ENCODE assay signal across 8 cellular contexts in genomic region chr3:99686955-99687612, GRCh38. TPM values are rescaled to one million over a fixed set of nuclear protein-coding genes. Genes with fewer than 3 reads are reported as not detected.
DNase-seq lines count a peak whose midpoint lies in the region; ATAC-seq and TF ChIP-seq lines count a peak whose summit lies in the region.

No MANE protein-coding gene starts in this region.

- H3K4me3 ChIP-seq in MG63 (no peak overlapping the region), neuronal stem cell (ENCODE audit: low read length in 2 of 2) (no peak overlapping the region)

- no peak overlapping the region for H3K18ac ChIP-seq in neuronal stem cell (ENCODE audit: low read length)

- no peak overlapping the region for H2BK15ac ChIP-seq in neuronal stem cell (ENCODE audit: low read length)

- DNase-seq in EL (peak; percentile 65), MG63 (peak; percentile 64), fibroblast of gingiva (ENCODE audit: low read depth) (peak; percentile 74), neuronal stem cell (ENCODE audit: low spot score) (peak; percentile 57), amniotic stem cell (lab: John Stamatoyannopoulos, UW) (no peak)

- H3K36me3 ChIP-seq in MG63, result 0 out of 2 replicates have a peak, but pooled peaks cover under 1% of the 10 kb centered on the region
- H3K36me3 ChIP-seq in neuronal stem cell (replicated peaks in 1 of 2; ENCODE audit: control insufficient read depth in 2 of 2, insufficient read depth in 2 of 2, low read length in 2 of 2), result no peaks in the 10 kb centered on the region

- no peaks in the 10 kb centered on the region for H3K79me1 ChIP-seq in neuronal stem cell (ENCODE audit: low read depth, low read length)

- peak overlapping the region; percentile 87 for H2BK12ac ChIP-seq in neuronal stem cell (ENCODE audit: low read length)

- no peak overlapping the region for H4K91ac ChIP-seq in neuronal stem cell (ENCODE audit: low read depth, low read length, poor library complexity)

- H3K27ac ChIP-seq in VCaP (no peak overlapping the region), neuronal stem cell (replicated peaks; ENCODE audit: low read length) (no peak overlapping the region)

- H3K23ac ChIP-seq in neuronal stem cell (ENCODE audit: low read depth, low read length, poor library complexity), result no peak overlapping the region

- H2AFZ ChIP-seq in neuronal stem cell (ENCODE audit: low read length), result no peak overlapping the region

- no peak overlapping the region for H2BK120ac ChIP-seq in neuronal stem cell (ENCODE audit: low read depth, low read length)

- H3K9me3 ChIP-seq in MG63 (no peaks in the 10 kb centered on the region), neuronal stem cell (replicated peaks in 1 of 2; ENCODE audit: control insufficient read depth in 2 of 2, insufficient read depth in 1 of 2, low read depth in 1 of 2, low read length in 2 of 2) (no peaks in the 10 kb centered on the region)

- H2AK5ac ChIP-seq in neuronal stem cell (ENCODE audit: low read depth, low read length), result no peak overlapping the region

- H3K27me3 ChIP-seq in MG63, result no peaks in the 10 kb centered on the region
- no peaks in the 10 kb centered on the region for H3K27me3 ChIP-seq in neuronal stem cell (ENCODE audit: control insufficient read depth in 3 of 3, insufficient read depth in 3 of 3, low read depth in 1 of 3, low read length in 3 of 3)

- H3K4me2 ChIP-seq in neuronal stem cell (ENCODE audit: insufficient read depth, low read length, poor library complexity, severe bottlenecking), result no peak overlapping the region

- H3K9ac ChIP-seq in neuronal stem cell (ENCODE audit: low read depth, low read length, poor library complexity), result no peak overlapping the region

- peak; percentile 75 for ATAC-seq in GM21423 (IDR thresholded peaks at IDR 0.05; ENCODE audit: unreplicated experiment)
- no peak for ATAC-seq in GM21737 (IDR thresholded peaks at IDR 0.05; ENCODE audit: unreplicated experiment)

- no peak overlapping the region for H3K4ac ChIP-seq in neuronal stem cell (ENCODE audit: low read length)

- TF ChIP-seq CTCF in VCaP (conservative IDR thresholded peaks at IDR 0.05), result peak; percentile 83

- H2BK5ac ChIP-seq in neuronal stem cell (ENCODE audit: low read length), result no peak overlapping the region

- no peak overlapping the region for H4K8ac ChIP-seq in neuronal stem cell (ENCODE audit: low read depth, low read length)

- no peak overlapping the region for H3K14ac ChIP-seq in neuronal stem cell (ENCODE audit: low read length)

- WGBS in neuronal stem cell (ENCODE audit: extremely low coverage in 2 of 2, insufficient read length in 2 of 2, insufficient replicate concordance in 1 of 2), 2 donors, result no CpG with 5 or more reads among the region's 8 CpGs

- H3K4me1 ChIP-seq in neuronal stem cell (ENCODE audit: control insufficient read depth in 2 of 2, insufficient read depth in 1 of 2, low read depth in 1 of 2, low read length in 2 of 2), result no peaks in the 10 kb centered on the region

RNA-seq across cellular contexts. Expression of gene COL8A1, which starts 48.7 kb away (rescaled TPM):
- 11.8 and 19.1 TPM in 2 replicates for total RNA-seq in MG63 (2014; rRNA removed; shearing (Covaris generic); ENCODE audit: low replicate concordance)
- polyA plus RNA-seq in neuronal stem cell (2013, experiment 1 of 2), result 0.10 TPM
- 0.07 TPM for polyA plus RNA-seq in neuronal stem cell (2013, experiment 2 of 2)
